ENCODE assay signal across 8 cellular contexts in genomic region chr6:32186496-32186840, GRCh38. TPM values are rescaled to one million over a fixed set of nuclear protein-coding genes. Genes with fewer than 3 reads are reported as not detected.
A peak's percentile ranks its signal among the peaks of the same experiment; 100 is the strongest.
DNase-seq lines count a peak whose midpoint lies in the region; ATAC-seq and TF ChIP-seq lines count a peak whose summit lies in the region.

No MANE protein-coding gene starts in this region.

- H3K4me2 ChIP-seq in mesenchymal stem cell (ENCODE audit: low read length, poor library complexity, severe bottlenecking) = no peak overlapping the region

- peaks cover 23% of the 10 kb centered on the region for H3K79me1 ChIP-seq in mesenchymal stem cell (replicated peaks; ENCODE audit: low read length, poor library complexity, severe bottlenecking)

- H3K36me3 Mint-ChIP-seq in activated T-cell treated with anti-CD3 and anti-CD28 coated beads, Interleukin-2, amount 50 U/mL, for 24 hours (ENCODE audit: low read depth) = peaks cover 84% of the 10 kb centered on the region
- peaks cover 11% of the 10 kb centered on the region for H3K36me3 Mint-ChIP-seq in activated naive CD8-positive, alpha-beta T cell

- H2AK5ac ChIP-seq in mesenchymal stem cell (ENCODE audit: low read length, severe bottlenecking) = no peak overlapping the region

- H3K4me1 ChIP-seq in mesenchymal stem cell (ENCODE audit: control insufficient read depth, insufficient read depth, low read depth, low read length) (peaks cover 29% of the 10 kb centered on the region), thoracic aorta (ENCODE audit: control insufficient read depth in 1 of 2, low read depth in 2 of 2) (peaks cover 13 to 37% of the 10 kb centered on the region in 2 donors)

- no peak overlapping the region for H4K8ac ChIP-seq in mesenchymal stem cell (ENCODE audit: low read length)

- no peaks in the 10 kb centered on the region for H3K9me3 Mint-ChIP-seq in activated T-cell treated with anti-CD3 and anti-CD28 coated beads, Interleukin-2, amount 50 U/mL, for 24 hours
- no peaks in the 10 kb centered on the region for H3K9me3 Mint-ChIP-seq in activated naive CD8-positive, alpha-beta T cell (ENCODE audit: low read depth)

- H2BK15ac ChIP-seq in mesenchymal stem cell (ENCODE audit: low read depth, poor library complexity, severe bottlenecking) = no peak overlapping the region

- H3K27ac Mint-ChIP-seq in activated T-cell treated with anti-CD3 and anti-CD28 coated beads, Interleukin-2, amount 50 U/mL, for 24 hours = peak overlapping the region; percentile 92
- H3K27ac Mint-ChIP-seq in activated naive CD8-positive, alpha-beta T cell = peak overlapping the region; percentile 94

- peaks cover 70% of the 10 kb centered on the region for H3K4me1 Mint-ChIP-seq in activated T-cell treated with anti-CD3 and anti-CD28 coated beads, Interleukin-2, amount 50 U/mL, for 24 hours (ENCODE audit: low read depth)
- H3K4me1 Mint-ChIP-seq in activated naive CD8-positive, alpha-beta T cell (ENCODE audit: low read depth) = peaks cover 54% of the 10 kb centered on the region

- no peak for TF ChIP-seq CTCF in thoracic aorta (IDR thresholded peaks at IDR 0.05)

- H3K9ac ChIP-seq in mesenchymal stem cell (ENCODE audit: low read length) = peak overlapping the region; percentile 39

- H3K36me3 ChIP-seq in mesenchymal stem cell (ENCODE audit: control insufficient read depth in 1 of 2, insufficient read depth in 2 of 2, low read depth in 1 of 2, low read length in 2 of 2) = peaks cover 51 to 52% of the 10 kb centered on the region in 2 experiments
- H3K36me3 ChIP-seq in thoracic aorta = peaks cover 10% of the 10 kb centered on the region

- no peak overlapping the region for H3K4ac ChIP-seq in mesenchymal stem cell (ENCODE audit: low read depth in 1 of 2, low read length in 2 of 2)

- H2BK5ac ChIP-seq in mesenchymal stem cell (ENCODE audit: low read depth, low read length, poor library complexity, severe bottlenecking) = no peak overlapping the region

- no peak overlapping the region for H2BK120ac ChIP-seq in mesenchymal stem cell (ENCODE audit: low read depth, low read length)

- H3K14ac ChIP-seq in mesenchymal stem cell (ENCODE audit: low read length in 2 of 2) = no peak overlapping the region

- ATAC-seq in thoracic aorta (ENCODE audit: insufficient number of reproducible peaks, low FRiP score, low read depth) = no peak
- no peak for ATAC-seq in GM21423 (IDR thresholded peaks at IDR 0.05; ENCODE audit: unreplicated experiment)
- ATAC-seq in HG02970 (IDR thresholded peaks at IDR 0.05; ENCODE audit: low FRiP score, unreplicated experiment) = no peak

- H3K27ac ChIP-seq in mesenchymal stem cell (ENCODE audit: low read length, poor library complexity, severe bottlenecking) = no peak overlapping the region
- peak overlapping the region; percentile 61 to 74 for H3K27ac ChIP-seq in thoracic aorta

- DNase-seq in activated T-cell treated with anti-CD3 and anti-CD28 coated beads, Interleukin-2, amount 50 U/mL, for 24 hours = no peak
- no peak for DNase-seq in activated T-cell treated with anti-CD3 and anti-CD28 coated beads, Interleukin-2, amount 50 U/mL, for 1 hour
- DNase-seq in mesenchymal stem cell (no peak), thoracic aorta (ENCODE audit: low spot score) (no peak), DMS79 (lab: John Stamatoyannopoulos, UW) (no peak)

- 95% methylated on average over 6 of the region's 6 CpGs for WGBS in mesenchymal stem cell

- H3K4me3 ChIP-seq in mesenchymal stem cell (ENCODE audit: insufficient read depth in 1 of 2, low read depth in 1 of 2, low read length in 2 of 2) = no peak overlapping the region
- no peak overlapping the region for H3K4me3 ChIP-seq in thoracic aorta

- H3K27me3 Mint-ChIP-seq in activated T-cell treated with anti-CD3 and anti-CD28 coated beads, Interleukin-2, amount 50 U/mL, for 24 hours = no peaks in the 10 kb centered on the region
- H3K27me3 Mint-ChIP-seq in activated naive CD8-positive, alpha-beta T cell = no peaks in the 10 kb centered on the region

- H3K4me3 Mint-ChIP-seq in activated T-cell treated with anti-CD3 and anti-CD28 coated beads, Interleukin-2, amount 50 U/mL, for 24 hours = peak overlapping the region; percentile 4
- peak overlapping the region; percentile 95 for H3K4me3 Mint-ChIP-seq in activated naive CD8-positive, alpha-beta T cell

- no peak overlapping the region for H4K91ac ChIP-seq in mesenchymal stem cell (ENCODE audit: low read length)

- H3K27me3 ChIP-seq in mesenchymal stem cell (ENCODE audit: control insufficient read depth in 1 of 2, insufficient read depth in 1 of 2, low read length in 2 of 2) (no peaks in the 10 kb centered on the region), thoracic aorta (replicated peaks; ENCODE audit: insufficient read depth) (no peaks in the 10 kb centered on the region)

- no peak overlapping the region for H3K23ac ChIP-seq in mesenchymal stem cell (ENCODE audit: low read length in 2 of 2)

- H2BK12ac ChIP-seq in mesenchymal stem cell (ENCODE audit: low read length in 2 of 2) = peak overlapping the region in 1 of 2 experiments; percentile 24

- H3K9me3 ChIP-seq in mesenchymal stem cell (ENCODE audit: control insufficient read depth, low read length) (no peaks in the 10 kb centered on the region), thoracic aorta (no peaks in the 10 kb centered on the region)

- no peak overlapping the region for H3K18ac ChIP-seq in mesenchymal stem cell (ENCODE audit: low read depth in 1 of 2, low read length in 2 of 2)

- H2AFZ ChIP-seq in mesenchymal stem cell (ENCODE audit: low read depth, low read length) = no peak overlapping the region

RNA-seq across cellular contexts. Expression of gene AGER, which starts 2.4 kb away (rescaled TPM):
- 6.5 TPM for polyA plus RNA-seq in mesenchymal stem cell (2013, experiment 1 of 2)
- 6.1 TPM for polyA plus RNA-seq in mesenchymal stem cell (2013, experiment 2 of 2)
- total RNA-seq in thoracic aorta = 1 to 10 TPM; 1.8 to 3.8 TPM

RNA-seq across cellular contexts. Expression of gene PBX2, which starts 3.5 kb away (rescaled TPM):
- polyA plus RNA-seq in mesenchymal stem cell (2013, experiment 1 of 2) = 81.5 TPM
- 78.7 TPM for polyA plus RNA-seq in mesenchymal stem cell (2013, experiment 2 of 2)
- 10 to 100 TPM; 35.7 to 59.4 TPM for total RNA-seq in thoracic aorta

RNA-seq across cellular contexts. Expression of gene GPSM3, which starts 6.0 kb away (rescaled TPM):
- polyA plus RNA-seq in mesenchymal stem cell (2013, experiment 1 of 2) = 15.7 TPM
- 14.7 TPM for polyA plus RNA-seq in mesenchymal stem cell (2013, experiment 2 of 2)
- total RNA-seq in thoracic aorta = 10 to 100 TPM; 11.9 to 22.2 TPM

RNA-seq across cellular contexts. Expression of gene RNF5, which starts 8.3 kb away (rescaled TPM):
- 45.5 TPM for polyA plus RNA-seq in mesenchymal stem cell (2013, experiment 1 of 2)
- polyA plus RNA-seq in mesenchymal stem cell (2013, experiment 2 of 2) = 46.5 TPM
- 10 to 100 TPM; 63.5 to 68.4 TPM for total RNA-seq in thoracic aorta

RNA-seq across cellular contexts. Expression of gene AGPAT1, which starts 10.6 kb away (rescaled TPM):
- polyA plus RNA-seq in mesenchymal stem cell (2013, experiment 1 of 2) = 85.8 TPM
- 83.8 TPM for polyA plus RNA-seq in mesenchymal stem cell (2013, experiment 2 of 2)
- 10 to 100 TPM; 43.0 to 53.1 TPM for total RNA-seq in thoracic aorta
